ENCODE assay signal across 23 cellular contexts in genomic region chr17:68853439-68853838, GRCh38.
"Had no signal": no experiment of that assay in that cellular context is flagged by ENCODE, and none has a peak within 500 bp of the region (broad histone marks: within the 10 kb centered on the region; RNA-seq: fewer than 3 reads in every experiment).

No MANE protein-coding gene starts in this region.

- H3K4me1 Mint-ChIP-seq: activated CD4-positive, alpha-beta T cell treated with anti-CD3 and anti-CD28 coated beads, Interleukin-2, amount 10 ng/mL, durations not matched to agents 24 days and 14 days; activated CD8-positive, alpha-beta memory T cell treated with anti-CD3 and anti-CD28 coated beads, Interleukin-2, amount 10 ng/mL, durations not matched to agents 7 days and 5 days; activated naive CD4-positive, alpha-beta T cell treated with anti-CD3 and anti-CD28 coated beads, Interleukin-2, amount 10 ng/mL, durations not matched to agents 7 days and 5 days had no signal

- H2AFZ ChIP-seq: hepatocyte had no signal

- H3K36me3 ChIP-seq: esophagus squamous epithelium, left lung, neutrophil, ovary, right lobe of liver, spleen, upper lobe of left lung had no signal

- ATAC-seq: activated CD4-positive, CD25-positive, alpha-beta regulatory T cell treated with anti-CD3 and anti-CD28 coated beads, Interleukin-2, amount 50 U/mL, for 24 hours; activated CD8-positive, alpha-beta memory T cell treated with anti-CD3 and anti-CD28 coated beads, Interleukin-2, amount 10 ng/mL, durations not matched to agents 7 days and 5 days; activated CD8-positive, alpha-beta T cell treated with anti-CD3 and anti-CD28 coated beads for 36 hours; left lung; natural killer cell treated with Interleukin-12 subunit alpha and Interleukin-12 subunit beta and Interleukin-15 and Interleukin-18, amount 100 ng/mL, for 72 hours had no signal

- H3K27me3 Mint-ChIP-seq: activated CD4-positive, alpha-beta T cell treated with anti-CD3 and anti-CD28 coated beads, Interleukin-2, amount 10 ng/mL, durations not matched to agents 24 days and 14 days; activated CD8-positive, alpha-beta memory T cell treated with anti-CD3 and anti-CD28 coated beads, Interleukin-2, amount 10 ng/mL, durations not matched to agents 7 days and 5 days; activated naive CD4-positive, alpha-beta T cell treated with anti-CD3 and anti-CD28 coated beads, Interleukin-2, amount 10 ng/mL, durations not matched to agents 7 days and 5 days had no signal

- H3K27ac ChIP-seq: esophagus squamous epithelium, hepatocyte, left lung, neutrophil, ovary, right lobe of liver, spleen, upper lobe of left lung, VCaP had no signal

- H3K4me3 Mint-ChIP-seq: activated CD4-positive, alpha-beta T cell treated with anti-CD3 and anti-CD28 coated beads, Interleukin-2, amount 10 ng/mL, durations not matched to agents 24 days and 14 days; activated CD8-positive, alpha-beta memory T cell treated with anti-CD3 and anti-CD28 coated beads, Interleukin-2, amount 10 ng/mL, durations not matched to agents 7 days and 5 days; activated CD8-positive, alpha-beta T cell treated with anti-CD3 and anti-CD28 coated beads for 36 hours; activated naive CD4-positive, alpha-beta T cell treated with anti-CD3 and anti-CD28 coated beads, Interleukin-2, amount 10 ng/mL, durations not matched to agents 7 days and 5 days; endodermal cell; natural killer cell treated with Interleukin-12 subunit alpha and Interleukin-12 subunit beta and Interleukin-15 and Interleukin-18, amount 100 ng/mL, for 72 hours had no signal

- H3K27ac Mint-ChIP-seq: activated CD4-positive, alpha-beta T cell treated with anti-CD3 and anti-CD28 coated beads, Interleukin-2, amount 10 ng/mL, durations not matched to agents 24 days and 14 days; activated CD8-positive, alpha-beta memory T cell treated with anti-CD3 and anti-CD28 coated beads, Interleukin-2, amount 10 ng/mL, durations not matched to agents 7 days and 5 days; activated CD8-positive, alpha-beta T cell treated with anti-CD3 and anti-CD28 coated beads for 36 hours; activated naive CD4-positive, alpha-beta T cell treated with anti-CD3 and anti-CD28 coated beads, Interleukin-2, amount 10 ng/mL, durations not matched to agents 7 days and 5 days; endodermal cell; natural killer cell treated with Interleukin-12 subunit alpha and Interleukin-12 subunit beta and Interleukin-15 and Interleukin-18, amount 100 ng/mL, for 72 hours had no signal

- DNase-seq: activated CD4-positive, alpha-beta T cell treated with anti-CD3 and anti-CD28 coated beads, Interleukin-2, amount 10 ng/mL, durations not matched to agents 24 days and 14 days; activated CD8-positive, alpha-beta memory T cell treated with anti-CD3 and anti-CD28 coated beads, Interleukin-2, amount 10 ng/mL, durations not matched to agents 7 days and 5 days; activated CD8-positive, alpha-beta T cell treated with anti-CD3 and anti-CD28 coated beads for 36 hours; activated effector memory CD4-positive, alpha-beta T cell treated with anti-CD3 and anti-CD28 coated beads, Interleukin-2, amount 50 U/mL, for 16 hours; activated naive CD4-positive, alpha-beta T cell treated with anti-CD3 and anti-CD28 coated beads, Interleukin-2, amount 10 ng/mL, durations not matched to agents 7 days and 5 days; activated T-cell treated with anti-CD3 and anti-CD28 coated beads for 4 hours; cortex of kidney; endodermal cell; esophagus squamous epithelium; kidney glomerular epithelial cell; left lung; midbrain; ovary; right lobe of liver; spleen; stimulated activated CD4-positive, alpha-beta T cell treated with anti-CD3 and anti-CD28 coated beads, Interleukin-4, amount 100 ng/mL, for 24 hours; stimulated activated naive CD4-positive, alpha-beta T cell treated with Interleukin-2 at 50 U/mL for 16 hours; upper lobe of left lung had no signal

- H3K79me2 ChIP-seq: hepatocyte had no signal

- H3K27me3 ChIP-seq: esophagus squamous epithelium, hepatocyte, left lung, neutrophil, ovary, right lobe of liver, spleen, upper lobe of left lung had no signal

- H3K4me1 ChIP-seq: left lung, right lobe of liver, upper lobe of left lung had no signal

- H3K36me3 Mint-ChIP-seq: activated CD8-positive, alpha-beta memory T cell treated with anti-CD3 and anti-CD28 coated beads, Interleukin-2, amount 10 ng/mL, durations not matched to agents 7 days and 5 days; activated naive CD4-positive, alpha-beta T cell treated with anti-CD3 and anti-CD28 coated beads, Interleukin-2, amount 10 ng/mL, durations not matched to agents 7 days and 5 days; natural killer cell treated with Interleukin-12 subunit alpha and Interleukin-12 subunit beta and Interleukin-15 and Interleukin-18, amount 100 ng/mL, for 72 hours had no signal

- H3K4me2 ChIP-seq: hepatocyte had no signal

- H3K4me3 ChIP-seq: esophagus squamous epithelium, hepatocyte, left lung, ovary, right lobe of liver, spleen, upper lobe of left lung had no signal

- H3K9me3 Mint-ChIP-seq: activated CD8-positive, alpha-beta T cell treated with anti-CD3 and anti-CD28 coated beads for 36 hours; activated naive CD4-positive, alpha-beta T cell treated with anti-CD3 and anti-CD28 coated beads, Interleukin-2, amount 10 ng/mL, durations not matched to agents 7 days and 5 days; natural killer cell treated with Interleukin-12 subunit alpha and Interleukin-12 subunit beta and Interleukin-15 and Interleukin-18, amount 100 ng/mL, for 72 hours had no signal
